ENCODE assay signal across 1 cellular context in the genomic region with DNA sequence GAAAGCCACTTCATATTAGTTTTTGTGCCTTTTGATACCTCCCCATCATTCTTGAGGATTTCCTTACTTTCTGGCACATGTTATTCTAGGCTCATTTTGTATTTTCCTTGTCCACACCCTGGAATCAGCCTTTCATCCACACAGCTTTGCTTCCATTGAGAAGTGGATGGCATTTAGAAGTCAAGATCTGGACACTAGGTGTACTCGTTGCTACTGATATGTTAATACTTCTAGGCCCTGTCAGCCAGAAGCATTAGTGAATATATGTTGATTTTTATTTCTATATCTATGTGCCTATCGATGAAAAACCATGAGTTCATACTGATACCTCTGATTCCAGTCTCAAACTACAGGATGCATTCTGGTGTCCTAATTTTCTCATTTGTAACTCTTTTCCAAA.
TF ChIP-seq lines count a peak whose summit lies in the region.

No MANE protein-coding gene starts in this region.

TF ChIP-seq in GM12878, 131 proteins besides CTCF, POLR2A, EP300 and RAD21:
- no peak for TF ChIP-seq MTA2 (IDR thresholded peaks at IDR 0.05; ENCODE audit: low read depth)
- TF ChIP-seq, protein P1, sequence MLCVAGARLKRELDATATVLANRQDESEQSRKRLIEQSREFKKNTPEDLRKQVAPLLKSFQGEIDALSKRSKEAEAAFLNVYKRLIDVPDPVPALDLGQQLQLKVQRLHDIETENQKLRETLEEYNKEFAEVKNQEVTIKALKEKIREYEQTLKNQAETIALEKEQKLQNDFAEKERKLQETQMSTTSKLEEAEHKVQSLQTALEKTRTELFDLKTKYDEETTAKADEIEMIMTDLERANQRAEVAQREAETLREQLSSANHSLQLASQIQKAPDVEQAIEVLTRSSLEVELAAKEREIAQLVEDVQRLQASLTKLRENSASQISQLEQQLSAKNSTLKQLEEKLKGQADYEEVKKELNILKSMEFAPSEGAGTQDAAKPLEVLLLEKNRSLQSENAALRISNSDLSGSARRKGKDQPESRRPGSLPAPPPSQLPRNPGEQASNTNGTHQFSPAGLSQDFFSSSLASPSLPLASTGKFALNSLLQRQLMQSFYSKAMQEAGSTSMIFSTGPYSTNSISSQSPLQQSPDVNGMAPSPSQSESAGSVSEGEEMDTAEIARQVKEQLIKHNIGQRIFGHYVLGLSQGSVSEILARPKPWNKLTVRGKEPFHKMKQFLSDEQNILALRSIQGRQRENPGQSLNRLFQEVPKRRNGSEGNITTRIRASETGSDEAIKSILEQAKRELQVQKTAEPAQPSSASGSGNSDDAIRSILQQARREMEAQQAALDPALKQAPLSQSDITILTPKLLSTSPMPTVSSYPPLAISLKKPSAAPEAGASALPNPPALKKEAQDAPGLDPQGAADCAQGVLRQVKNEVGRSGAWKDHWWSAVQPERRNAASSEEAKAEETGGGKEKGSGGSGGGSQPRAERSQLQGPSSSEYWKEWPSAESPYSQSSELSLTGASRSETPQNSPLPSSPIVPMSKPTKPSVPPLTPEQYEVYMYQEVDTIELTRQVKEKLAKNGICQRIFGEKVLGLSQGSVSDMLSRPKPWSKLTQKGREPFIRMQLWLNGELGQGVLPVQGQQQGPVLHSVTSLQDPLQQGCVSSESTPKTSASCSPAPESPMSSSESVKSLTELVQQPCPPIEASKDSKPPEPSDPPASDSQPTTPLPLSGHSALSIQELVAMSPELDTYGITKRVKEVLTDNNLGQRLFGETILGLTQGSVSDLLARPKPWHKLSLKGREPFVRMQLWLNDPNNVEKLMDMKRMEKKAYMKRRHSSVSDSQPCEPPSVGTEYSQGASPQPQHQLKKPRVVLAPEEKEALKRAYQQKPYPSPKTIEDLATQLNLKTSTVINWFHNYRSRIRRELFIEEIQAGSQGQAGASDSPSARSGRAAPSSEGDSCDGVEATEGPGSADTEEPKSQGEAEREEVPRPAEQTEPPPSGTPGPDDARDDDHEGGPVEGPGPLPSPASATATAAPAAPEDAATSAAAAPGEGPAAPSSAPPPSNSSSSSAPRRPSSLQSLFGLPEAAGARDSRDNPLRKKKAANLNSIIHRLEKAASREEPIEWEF (IDR thresholded peaks at IDR 0.05; ENCODE audit: insufficient replicate concordance, low read depth, low read length) = no peak
